ENCODE assay signal across 13 cellular contexts in the genomic region with DNA sequence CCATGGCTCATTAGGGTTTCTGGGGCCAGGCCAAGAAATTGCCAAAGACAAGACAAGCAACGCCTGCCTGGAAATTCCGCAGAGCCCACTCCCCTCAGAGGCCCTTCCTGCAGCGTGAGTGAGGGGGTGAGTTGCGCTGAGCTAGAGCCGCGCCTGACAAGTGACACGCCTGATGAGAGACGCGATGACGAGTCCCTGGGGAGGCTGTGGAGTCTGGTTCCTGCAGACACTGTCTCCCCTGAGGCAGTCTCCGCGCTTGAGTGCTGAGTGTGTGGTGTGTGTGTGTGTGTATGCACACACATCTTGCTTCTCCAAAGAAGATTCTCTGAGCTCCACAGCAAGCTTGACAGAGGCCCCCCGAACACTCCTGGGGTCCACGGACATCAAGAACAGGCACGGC.
A peak's percentile ranks its signal among the peaks of the same experiment; 100 is the strongest.
DNase-seq lines count a peak whose midpoint lies in the region; ATAC-seq lines count a peak whose summit lies in the region.
"Had no signal": no experiment of that assay in that cellular context is flagged by ENCODE, and none has a peak within 500 bp of the region (broad histone marks: within the 10 kb centered on the region; RNA-seq: fewer than 3 reads in every experiment).

No MANE protein-coding gene starts in this region.

- no peaks in the 10 kb centered on the region for H3K36me3 Mint-ChIP-seq in stimulated activated memory B cell treated with anti-CD40 and anti-IgM and Interleukin-4, amounts not matched to agents 10 μg/mL and 1 μg/mL and 100 μg/mL, for 72 hours
- H3K36me3 Mint-ChIP-seq: activated naive CD4-positive, alpha-beta T cell treated with anti-CD3 and anti-CD28 coated beads, Interleukin-2, amount 50 U/mL, for 24 hours; natural killer cell treated with Interleukin-12 subunit alpha and Interleukin-12 subunit beta and Interleukin-15 and Interleukin-18, amount 100 ng/mL, for 72 hours had no signal

- H3K27ac Mint-ChIP-seq in stimulated activated memory B cell treated with anti-CD40 and anti-IgM and Interleukin-4, amounts not matched to agents 10 μg/mL and 1 μg/mL and 100 μg/mL, for 72 hours: peak overlapping the region; percentile 68
- H3K27ac Mint-ChIP-seq: activated CD4-positive, alpha-beta memory T cell treated with anti-CD3 and anti-CD28 coated beads, Interleukin-2, amount 10 ng/mL, durations not matched to agents 7 days and 5 days; activated naive CD4-positive, alpha-beta T cell treated with anti-CD3 and anti-CD28 coated beads, Interleukin-2, amount 50 U/mL, for 24 hours; natural killer cell treated with Interleukin-12 subunit alpha and Interleukin-12 subunit beta and Interleukin-15 and Interleukin-18, amount 100 ng/mL, for 72 hours had no signal

- ATAC-seq in GM21786 (IDR thresholded peaks at IDR 0.05; ENCODE audit: unreplicated experiment): peak; percentile 79
- ATAC-seq in stimulated activated memory B cell treated with anti-CD40 and anti-IgM and Interleukin-4, amounts not matched to agents 10 μg/mL and 1 μg/mL and 100 μg/mL, for 72 hours: peak; percentile 99
- ATAC-seq: natural killer cell treated with Interleukin-12 subunit alpha and Interleukin-12 subunit beta and Interleukin-15 and Interleukin-18, amount 100 ng/mL, for 72 hours had no signal

- peaks cover 23% of the 10 kb centered on the region for H3K4me1 Mint-ChIP-seq in stimulated activated memory B cell treated with anti-CD40 and anti-IgM and Interleukin-4, amounts not matched to agents 10 μg/mL and 1 μg/mL and 100 μg/mL, for 72 hours
- H3K4me1 Mint-ChIP-seq: activated CD4-positive, alpha-beta memory T cell treated with anti-CD3 and anti-CD28 coated beads, Interleukin-2, amount 10 ng/mL, durations not matched to agents 7 days and 5 days; activated naive CD4-positive, alpha-beta T cell treated with anti-CD3 and anti-CD28 coated beads, Interleukin-2, amount 50 U/mL, for 24 hours had no signal

- H3K27me3 Mint-ChIP-seq in stimulated activated memory B cell treated with anti-CD40 and anti-IgM and Interleukin-4, amounts not matched to agents 10 μg/mL and 1 μg/mL and 100 μg/mL, for 72 hours: peaks cover 49% of the 10 kb centered on the region
- H3K27me3 Mint-ChIP-seq: activated CD4-positive, alpha-beta memory T cell treated with anti-CD3 and anti-CD28 coated beads, Interleukin-2, amount 10 ng/mL, durations not matched to agents 7 days and 5 days; activated naive CD4-positive, alpha-beta T cell treated with anti-CD3 and anti-CD28 coated beads, Interleukin-2, amount 50 U/mL, for 24 hours had no signal

- peak overlapping the region; percentile 43 for H3K4me3 Mint-ChIP-seq in stimulated activated memory B cell treated with anti-CD40 and anti-IgM and Interleukin-4, amounts not matched to agents 10 μg/mL and 1 μg/mL and 100 μg/mL, for 72 hours
- H3K4me3 Mint-ChIP-seq: activated CD4-positive, alpha-beta memory T cell treated with anti-CD3 and anti-CD28 coated beads, Interleukin-2, amount 10 ng/mL, durations not matched to agents 7 days and 5 days; activated naive CD4-positive, alpha-beta T cell treated with anti-CD3 and anti-CD28 coated beads, Interleukin-2, amount 50 U/mL, for 24 hours; natural killer cell treated with Interleukin-12 subunit alpha and Interleukin-12 subunit beta and Interleukin-15 and Interleukin-18, amount 100 ng/mL, for 72 hours had no signal

- peaks cover 3% of the 10 kb centered on the region for H3K9me3 Mint-ChIP-seq in stimulated activated memory B cell treated with anti-CD40 and anti-IgM and Interleukin-4, amounts not matched to agents 10 μg/mL and 1 μg/mL and 100 μg/mL, for 72 hours
- H3K9me3 Mint-ChIP-seq: activated CD4-positive, alpha-beta memory T cell treated with anti-CD3 and anti-CD28 coated beads, Interleukin-2, amount 10 ng/mL, durations not matched to agents 7 days and 5 days; activated naive CD4-positive, alpha-beta T cell treated with anti-CD3 and anti-CD28 coated beads, Interleukin-2, amount 50 U/mL, for 24 hours; natural killer cell treated with Interleukin-12 subunit alpha and Interleukin-12 subunit beta and Interleukin-15 and Interleukin-18, amount 100 ng/mL, for 72 hours had no signal

- DNase-seq in NCI-H1417 (lab: John Stamatoyannopoulos, UW) (peak in 2 of 3 experiments; percentile 36 to 50), NCI-H1417 treated with DMSO at 0.1 percent for 48 hours (lab: John Stamatoyannopoulos, UW) (no peak), NCI-H2107 (lab: John Stamatoyannopoulos, UW) (peak; percentile 45), ACHN (no peak), T1000 (lab: John Stamatoyannopoulos, UW) (no peak)
- DNase-seq in central memory CD4-positive, alpha-beta T cell: no peak
- DNase-seq: 8988T; activated CD4-positive, alpha-beta memory T cell treated with anti-CD3 and anti-CD28 coated beads, Interleukin-2, amount 10 ng/mL, durations not matched to agents 7 days and 5 days; DMS79 had no signal

- in situ Hi-C loops in ACHN (cut with HindIII; ENCODE audit: low pct_ligation_motif_present, low pct_unique_long_range_greater_than_20kb, low sequenced_read_pairs): no loop called here

Comparison
In these comparisons a context has a peak if more than half of its experiments do, and no peak if none do; other contexts are left out.
1. DNase-seq: peak in NCI-H1417 (2 of 3) and NCI-H2107 (single experiment); none in NCI-H1417 treated with DMSO at 0.1 percent for 48 hours (single experiment), ACHN (single experiment), central memory CD4-positive, alpha-beta T cell (single experiment) and T1000 (single experiment).